Comparison of ENCODE assay signal across 8 cellular contexts in genomic region chr10:131786756-131787605, GRCh38.
DNase-seq lines count a peak whose midpoint lies in the region; ATAC-seq and TF ChIP-seq lines count a peak whose summit lies in the region.

No MANE protein-coding gene starts in this region.

- peak; percentile 11 for DNase-seq in NCI-H1105 treated with DMSO at 0.1 percent for 48 hours (lab: John Stamatoyannopoulos, UW)
- DNase-seq in NCI-H1105 (lab: John Stamatoyannopoulos, UW), result no peak
- peak; percentile 77 for DNase-seq in Karpas-422
- peak; percentile 4 to 14 for DNase-seq in activated CD4-positive, alpha-beta T cell treated with anti-CD3 and anti-CD28 coated beads, Interleukin-2, amount 50 U/mL, for 4 hours
- peak; percentile 13 for DNase-seq in stimulated activated CD4-positive, alpha-beta T cell treated with anti-CD3 and anti-CD28 coated beads, Interleukin-12 subunit alpha, Interleukin-12 subunit beta, amount 100 ng/mL, for 4 hours
- no peak for DNase-seq in epidermal melanocyte (ENCODE audit: insufficient read length, low spot score)
- no peak for DNase-seq in occipital lobe (lab: John Stamatoyannopoulos, UW)

- TF ChIP-seq POLR2A in gastroesophageal sphincter (IDR thresholded peaks at IDR 0.05), result no peak

- no peaks in the 10 kb centered on the region for H3K9me2 ChIP-seq in Karpas-422 (replicated peaks; ENCODE audit: insufficient read depth, low read length)

- no peaks in the 10 kb centered on the region for H3K79me2 ChIP-seq in Karpas-422 (ENCODE audit: low read length)

- H3K27ac ChIP-seq in Karpas-422 (ENCODE audit: low read length) (no peak overlapping the region), gastroesophageal sphincter (no peak overlapping the region)

- H3K9ac ChIP-seq in Karpas-422 (ENCODE audit: low read length), result no peak overlapping the region

- TF ChIP-seq CTCF in gastroesophageal sphincter (IDR thresholded peaks at IDR 0.05), result peak in 3 of 4 experiments; percentile 64 to 65 (median 64)

- H4K20me1 ChIP-seq in Karpas-422 (ENCODE audit: insufficient read depth, low read depth, low read length), result no peaks in the 10 kb centered on the region

- H3K4me2 ChIP-seq in Karpas-422 (ENCODE audit: low read depth, low read length, poor library complexity, severe bottlenecking), result no peak overlapping the region

- TF ChIP-seq EP300 in gastroesophageal sphincter (IDR thresholded peaks at IDR 0.05), result no peak

- H3K4me1 ChIP-seq in Karpas-422 (ENCODE audit: low read length) (no peaks in the 10 kb centered on the region), gastroesophageal sphincter (no peaks in the 10 kb centered on the region)

- no peaks in the 10 kb centered on the region for H3K9me3 ChIP-seq in Karpas-422 (ENCODE audit: low read length)
- no peaks in the 10 kb centered on the region for H3K9me3 ChIP-seq in gastroesophageal sphincter

- no peak overlapping the region for H3K4me3 ChIP-seq in Karpas-422 (ENCODE audit: low read length)
- no peak overlapping the region for H3K4me3 ChIP-seq in gastroesophageal sphincter

- H3K27me3 ChIP-seq in Karpas-422 (ENCODE audit: low read length), result no peaks in the 10 kb centered on the region; the same call in 1 of the 2 replicates
- H3K27me3 ChIP-seq in gastroesophageal sphincter, result peaks cover 22% of the 10 kb centered on the region

- 41 to 50% methylated on average over 13 of the region's 13 CpGs for WGBS in gastroesophageal sphincter (ENCODE audit: low coverage in 1 of 2), 2 donors

- H3K36me3 ChIP-seq in Karpas-422 (ENCODE audit: insufficient read depth, low read length), result no peaks in the 10 kb centered on the region
- no peaks in the 10 kb centered on the region for H3K36me3 ChIP-seq in gastroesophageal sphincter

- H2AFZ ChIP-seq in Karpas-422 (ENCODE audit: low read length), result no peak overlapping the region

- ATAC-seq in gastroesophageal sphincter, result no peak

Comparison
In these comparisons a context has a peak if more than half of its experiments do, and no peak if none do; other contexts are left out.
1. DNase-seq: peak in NCI-H1105 treated with DMSO at 0.1 percent for 48 hours (single experiment), Karpas-422 (single experiment), activated CD4-positive, alpha-beta T cell treated with anti-CD3 and anti-CD28 coated beads, Interleukin-2, amount 50 U/mL, for 4 hours (2 of 2) and stimulated activated CD4-positive, alpha-beta T cell treated with anti-CD3 and anti-CD28 coated beads, Interleukin-12 subunit alpha, Interleukin-12 subunit beta, amount 100 ng/mL, for 4 hours (single experiment); none in NCI-H1105 (single experiment), epidermal melanocyte (single experiment) and occipital lobe (single experiment).